Comparison of ENCODE assay signal across 13 cellular contexts in the genomic region with DNA sequence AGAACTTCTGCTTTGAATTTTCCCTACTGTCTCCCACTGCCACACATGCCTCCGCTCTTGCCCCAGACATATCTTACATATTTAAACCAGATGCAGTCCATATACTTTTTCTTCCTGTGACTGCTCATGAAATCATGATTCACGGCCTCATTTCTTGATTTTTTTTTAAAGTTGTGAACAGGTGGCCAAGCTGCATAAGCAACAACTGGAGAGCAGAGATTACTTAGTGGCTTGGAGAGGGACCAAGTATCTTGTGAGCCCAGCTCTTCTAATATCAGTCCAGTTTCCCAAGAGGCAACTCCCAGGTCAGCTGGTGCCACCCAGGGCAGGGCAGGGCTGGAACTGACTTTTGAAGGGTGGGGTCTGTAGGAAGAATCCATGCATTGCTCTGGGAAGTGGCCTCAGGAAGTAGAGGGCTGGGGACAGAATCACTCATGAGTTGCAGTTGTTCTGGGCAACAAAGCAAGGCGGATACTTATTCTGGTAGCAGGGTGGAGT.
DNase-seq lines count a peak whose midpoint lies in the region; ATAC-seq, FAIRE-seq and TF ChIP-seq lines count a peak whose summit lies in the region.
"Had no signal": no experiment of that assay in that cellular context is flagged by ENCODE, and none has a peak within 500 bp of the region (broad histone marks: within the 10 kb centered on the region; RNA-seq: fewer than 3 reads in every experiment).

No MANE protein-coding gene starts in this region.

- ATAC-seq in left colon, result peak; percentile 87

- H3K27me3 ChIP-seq in astrocyte (ENCODE audit: insufficient read depth, low read length) (no peaks in the 10 kb centered on the region), transverse colon (no peaks in the 10 kb centered on the region)

- H3K4me3 ChIP-seq in astrocyte (ENCODE audit: insufficient read depth, low read depth, low read length) (no peak overlapping the region), transverse colon (no peak overlapping the region), coronary artery (no peak overlapping the region)

- peak overlapping the region; percentile 29 for H3K4me2 ChIP-seq in astrocyte (ENCODE audit: low read length)

- intact Hi-C loops in activated CD4-positive, alpha-beta T cell treated with anti-CD3 and anti-CD28 coated beads, Interleukin-2, amount 10 ng/mL, durations not matched to agents 24 days and 14 days (cut with micrococcal nuclease), result no loop called here
- intact Hi-C loops in left colon (cut with DNase I, micrococcal nuclease) (no loop called here), transverse colon (cut with DNase I; ENCODE audit: low total_unique reads) (no loop called here)

- no peak overlapping the region for H3K27ac Mint-ChIP-seq in activated CD4-positive, alpha-beta T cell treated with anti-CD3 and anti-CD28 coated beads, Interleukin-2, amount 10 ng/mL, durations not matched to agents 24 days and 14 days
- H3K27ac Mint-ChIP-seq in astrocyte (ENCODE audit: unreplicated experiment) (no peak overlapping the region), progenitor cell of endocrine pancreas (no peak overlapping the region)
- H3K27ac Mint-ChIP-seq: activated naive CD8-positive, alpha-beta T cell treated with anti-CD3 and anti-CD28 coated beads, Interleukin-2, amount 10 ng/mL, durations not matched to agents 7 days and 5 days had no signal

- no peak for TF ChIP-seq POLR2A in transverse colon (IDR thresholded peaks at IDR 0.05)

- no peaks in the 10 kb centered on the region for H3K9me3 ChIP-seq in astrocyte (ENCODE audit: insufficient read depth, low read depth, low read length)
- H3K9me3 ChIP-seq in transverse colon, result no peaks in the 10 kb centered on the region

- peaks cover 2% of the 10 kb centered on the region for H3K36me3 Mint-ChIP-seq in activated CD4-positive, alpha-beta T cell treated with anti-CD3 and anti-CD28 coated beads, Interleukin-2, amount 10 ng/mL, durations not matched to agents 24 days and 14 days (ENCODE audit: low read depth)
- no peaks in the 10 kb centered on the region for H3K36me3 Mint-ChIP-seq in astrocyte (ENCODE audit: low read depth, unreplicated experiment)
- no peaks in the 10 kb centered on the region for H3K36me3 Mint-ChIP-seq in progenitor cell of endocrine pancreas (ENCODE audit: insufficient read depth)

- peaks cover 99% of the 10 kb centered on the region for H3K79me2 ChIP-seq in astrocyte (ENCODE audit: insufficient read depth, low read length)

- no peaks in the 10 kb centered on the region for H3K27me3 Mint-ChIP-seq in activated CD4-positive, alpha-beta T cell treated with anti-CD3 and anti-CD28 coated beads, Interleukin-2, amount 10 ng/mL, durations not matched to agents 24 days and 14 days
- H3K27me3 Mint-ChIP-seq in astrocyte (ENCODE audit: low read depth, unreplicated experiment) (no peaks in the 10 kb centered on the region), progenitor cell of endocrine pancreas (no peaks in the 10 kb centered on the region)
- H3K27me3 Mint-ChIP-seq: activated naive CD8-positive, alpha-beta T cell treated with anti-CD3 and anti-CD28 coated beads, Interleukin-2, amount 10 ng/mL, durations not matched to agents 7 days and 5 days had no signal

- H3K36me3 ChIP-seq in astrocyte (ENCODE audit: insufficient read depth, low read length) (no peaks in the 10 kb centered on the region), transverse colon (no peaks in the 10 kb centered on the region)

- no peak overlapping the region for H2AFZ ChIP-seq in astrocyte (ENCODE audit: low read depth, low read length)

- H3K27ac ChIP-seq in astrocyte (ENCODE audit: low read depth, low read length) (no peak overlapping the region), transverse colon (peak overlapping the region; percentile 15 to 61 (median 47)), coronary artery (peak overlapping the region in 1 of 2 donors; percentile 70)

- FAIRE-seq in astrocyte (lab: Jason Lieb, UNC), result no peak
- FAIRE-seq: A204.1, urothelium cell line had no signal

- TF ChIP-seq EP300 in transverse colon (IDR thresholded peaks at IDR 0.05; ENCODE audit: low read depth), result no peak

- H3K9me3 Mint-ChIP-seq in activated CD4-positive, alpha-beta T cell treated with anti-CD3 and anti-CD28 coated beads, Interleukin-2, amount 10 ng/mL, durations not matched to agents 24 days and 14 days, result no peaks in the 10 kb centered on the region
- H3K9me3 Mint-ChIP-seq in astrocyte (ENCODE audit: unreplicated experiment), result no peaks in the 10 kb centered on the region
- no peaks in the 10 kb centered on the region for H3K9me3 Mint-ChIP-seq in progenitor cell of endocrine pancreas (ENCODE audit: low read depth)

- peak; percentile 30 for DNase-seq in activated CD4-positive, alpha-beta T cell treated with anti-CD3 and anti-CD28 coated beads, Interleukin-2, amount 10 ng/mL, durations not matched to agents 24 days and 14 days
- DNase-seq in activated CD4-positive, alpha-beta T cell treated with anti-CD3 and anti-CD28 coated beads, Interleukin-2, amount 50 U/mL, for 48 hours, result no peak
- DNase-seq in astrocyte (ENCODE audit: low read depth) (peak; percentile 92), left colon (peak; percentile 47 to 78), transverse colon (peak; percentile 66), SHP77 treated with DMSO at 0.1 percent for 48 hours (lab: John Stamatoyannopoulos, UW) (no peak), coronary artery (ENCODE audit: low spot score) (no peak), progenitor cell of endocrine pancreas (ENCODE audit: low spot score, unreplicated experiment) (no peak)
- DNase-seq: activated CD4-positive, alpha-beta T cell treated with anti-CD3 and anti-CD28 coated beads for 4 hours; activated naive CD8-positive, alpha-beta T cell treated with anti-CD3 and anti-CD28 coated beads, Interleukin-2, amount 10 ng/mL, durations not matched to agents 7 days and 5 days; NCI-H1092 had no signal

- no peak for TF ChIP-seq CTCF in astrocyte (IDR thresholded peaks at IDR 0.05; ENCODE audit: insufficient read depth, low read depth, low read length)
- no peak for TF ChIP-seq CTCF in transverse colon (IDR thresholded peaks at IDR 0.05)
- no peak for TF ChIP-seq CTCF in coronary artery (IDR thresholded peaks at IDR 0.05)
- TF ChIP-seq CTCF in progenitor cell of endocrine pancreas (IDR thresholded peaks at IDR 0.05; ENCODE audit: unreplicated experiment), result no peak

- 43% methylated on average over 3 of the region's 3 CpGs for WGBS in transverse colon (ENCODE audit: low coverage in 1 of 2), 2 donors

- in situ Hi-C loops in transverse colon (cut with MboI; ENCODE audit: low pct_ligation_motif_present in 1 of 4, low pct_unique_long_range_greater_than_20kb in 1 of 4, low sequenced_read_pairs in 3 of 4), result no loop called here

- H3K9ac ChIP-seq in astrocyte (ENCODE audit: low read length), result no peak overlapping the region

- H3K4me3 Mint-ChIP-seq in activated CD4-positive, alpha-beta T cell treated with anti-CD3 and anti-CD28 coated beads, Interleukin-2, amount 10 ng/mL, durations not matched to agents 24 days and 14 days, result no peak overlapping the region
- no peak overlapping the region for H3K4me3 Mint-ChIP-seq in astrocyte (ENCODE audit: unreplicated experiment)
- H3K4me3 Mint-ChIP-seq in progenitor cell of endocrine pancreas (ENCODE audit: low read depth), result no peak overlapping the region
- H3K4me3 Mint-ChIP-seq: activated naive CD8-positive, alpha-beta T cell treated with anti-CD3 and anti-CD28 coated beads, Interleukin-2, amount 10 ng/mL, durations not matched to agents 7 days and 5 days had no signal

- no peaks in the 10 kb centered on the region for H3K4me1 Mint-ChIP-seq in activated CD4-positive, alpha-beta T cell treated with anti-CD3 and anti-CD28 coated beads, Interleukin-2, amount 10 ng/mL, durations not matched to agents 24 days and 14 days
- H3K4me1 Mint-ChIP-seq in astrocyte (ENCODE audit: low read depth, unreplicated experiment), result peaks cover 10% of the 10 kb centered on the region
- H3K4me1 Mint-ChIP-seq in progenitor cell of endocrine pancreas (ENCODE audit: low read depth), result peaks cover 16% of the 10 kb centered on the region
- H3K4me1 Mint-ChIP-seq: activated naive CD8-positive, alpha-beta T cell treated with anti-CD3 and anti-CD28 coated beads, Interleukin-2, amount 10 ng/mL, durations not matched to agents 7 days and 5 days had no signal

- H3K4me1 ChIP-seq in astrocyte (ENCODE audit: insufficient read depth, low read length), result peaks cover 24% of the 10 kb centered on the region
- peaks cover 7 to 65% (median 30%) of the 10 kb centered on the region in 4 donors for H3K4me1 ChIP-seq in transverse colon

- H4K20me1 ChIP-seq in astrocyte (ENCODE audit: insufficient read depth, low read length), result peaks cover 74% of the 10 kb centered on the region

Comparison
In these comparisons a context has a peak if more than half of its experiments do, and no peak if none do; other contexts are left out.
1. DNase-seq: peak in activated CD4-positive, alpha-beta T cell treated with anti-CD3 and anti-CD28 coated beads, Interleukin-2, amount 10 ng/mL, durations not matched to agents 24 days and 14 days (single experiment), astrocyte (single experiment), left colon (2 of 2) and transverse colon (single experiment); none in activated CD4-positive, alpha-beta T cell treated with anti-CD3 and anti-CD28 coated beads, Interleukin-2, amount 50 U/mL, for 48 hours (0 of 2), SHP77 treated with DMSO at 0.1 percent for 48 hours (single experiment), coronary artery (single experiment) and progenitor cell of endocrine pancreas (single experiment).